ENCODE assay signal across 8 cellular contexts in the genomic region with DNA sequence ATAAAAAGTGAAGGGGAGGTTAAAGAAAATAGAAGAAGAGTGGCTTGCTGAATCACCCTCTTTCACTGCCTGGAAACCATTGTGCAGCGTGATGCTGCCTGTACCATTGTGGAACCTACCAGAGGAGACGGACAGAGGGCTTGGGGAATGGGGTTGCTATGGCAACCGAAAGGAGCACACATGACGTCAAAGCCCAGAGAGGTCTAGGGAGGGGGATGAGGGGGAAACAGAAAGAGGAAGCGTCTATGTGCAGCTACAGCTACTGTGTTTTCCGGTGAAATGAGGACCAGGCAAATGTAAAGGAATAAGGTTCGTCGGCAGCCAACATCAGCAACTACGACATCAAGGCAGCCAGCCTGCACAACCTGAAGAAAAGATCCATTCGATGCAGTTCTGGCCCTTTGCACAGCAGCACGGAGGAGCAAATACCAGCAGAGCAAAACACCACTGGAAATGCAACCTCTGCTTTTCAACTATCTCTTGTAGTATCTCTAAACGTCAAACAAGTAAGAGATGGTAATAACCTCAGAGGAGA. TPM values are rescaled to one million over a fixed set of nuclear protein-coding genes. Genes with fewer than 3 reads are reported as not detected.
DNase-seq lines count a peak whose midpoint lies in the region; ATAC-seq and TF ChIP-seq lines count a peak whose summit lies in the region.

A gene (minus strand): TSS at position 110 of the 535 bp plus-strand sequence.

- POLR2A ChIA-PET in WTC11 (lab: Charles Lee) = no interaction called here

- H3K36me3 Mint-ChIP-seq in WTC11 = no peaks in the 10 kb centered on the region

- peak within 1 kb of the TSS in 1 of 2 donors; percentile 14 for H3K4me3 ChIP-seq in left lung

- ATAC-seq in GM18499 (IDR thresholded peaks at IDR 0.05; ENCODE audit: insufficient read depth, unreplicated experiment) = peak; percentile 96
- ATAC-seq in HG02610 (IDR thresholded peaks at IDR 0.05; ENCODE audit: unreplicated experiment) = peak; percentile 98
- ATAC-seq in WTC11 = peak; percentile 95
- peak; percentile 96 for ATAC-seq in left lung

- H3K27me3 Mint-ChIP-seq in WTC11 (ENCODE audit: low read depth) = no peaks in the 10 kb centered on the region

- intact Hi-C loops in left lung (cut with DNase I) = no loop called here

- peak within 1 kb of the TSS in 1 of 2 donors; percentile 39 for H3K27ac ChIP-seq in left lung

- H3K9me3 ChIP-seq in left lung = no peaks in the 10 kb centered on the region

- no peaks in the 10 kb centered on the region; the same call in 1 of the 2 replicates for H3K9me3 Mint-ChIP-seq in WTC11

- H3K27ac Mint-ChIP-seq in WTC11 = peak within 1 kb of the TSS; percentile 77

- H3K4me3 Mint-ChIP-seq in WTC11 = peak within 1 kb of the TSS; percentile 61

- H3K27me3 ChIP-seq in left lung = no peaks in the 10 kb centered on the region

- DNase-seq in NCI-H1417 (lab: John Stamatoyannopoulos, UW) (peak; percentile 20 to 98 (median 89)), WTC11 (ENCODE audit: low spot score) (peak; percentile 62), dermis microvascular lymphatic vessel endothelial cell (ENCODE audit: low read depth in 2 of 2) (peak; percentile 26), left lung (peak in 1 of 2 donors; percentile 73), NCI-H226 (no peak)
- peak; percentile 24 for DNase-seq in stimulated activated CD4-positive, alpha-beta T cell treated with anti-CD3 and anti-CD28 coated beads, Interleukin-2, amount 100 ng/mL, for 24 hours

- H3K36me3 ChIP-seq in left lung = no peaks in the 10 kb centered on the region

- peaks cover 40% of the 10 kb centered on the region for H3K4me1 Mint-ChIP-seq in WTC11

- TF ChIP-seq CTCF in WTC11 (IDR thresholded peaks at IDR 0.05) = no peak
- TF ChIP-seq CTCF in left lung (IDR thresholded peaks at IDR 0.05) = no peak

- CTCF ChIA-PET in WTC11 (lab: Charles Lee) = interaction anchor here (0.8 kb wide), 1 partner anchor 16 kb away, joined by 3 read pairs; no protein-coding TSS in a partner anchor

- H3K4me1 ChIP-seq in left lung = peaks cover 0 to 7% of the 10 kb centered on the region in 2 donors

TF ChIP-seq in WTC11, 78 proteins besides CTCF, POLR2A, EP300 and RAD21:
- peak; percentile 66; the same call in 1 of the 2 replicates for TF ChIP-seq ZBTB21 (CRISPR knock-in tag; IDR thresholded peaks at IDR 0.05; ENCODE audit: borderline replicate concordance)
- no peak for TF ChIP-seq FOXK1 (CRISPR knock-in tag; IDR thresholded peaks at IDR 0.05)

RNA-seq across cellular contexts. Expression of the gene that starts here (rescaled TPM):
- total RNA-seq in WTC11 (2021) = 4.6 to 5.8 TPM (median 5.2 TPM) in 3 replicates
- total RNA-seq in dermis microvascular lymphatic vessel endothelial cell = under 0.01 and 0.13 TPM in 2 replicates
- total RNA-seq in left lung = 10 to 100 TPM; 16.1 to 17.4 TPM

Comparison
In these comparisons a context has a peak if more than half of its experiments do, and no peak if none do; other contexts are left out.
1. Peak in DNase-seq in dermis microvascular lymphatic vessel endothelial cell; RNA of the gene not detected or under 1 TPM.